ENCODE assay signal across 11 cellular contexts in genomic region chr10:119360181-119360921, GRCh38.
DNase-seq lines count a peak whose midpoint lies in the region; ATAC-seq and TF ChIP-seq lines count a peak whose summit lies in the region.
"Had no signal": no experiment of that assay in that cellular context is flagged by ENCODE, and none has a peak within 500 bp of the region (broad histone marks: within the 10 kb centered on the region; RNA-seq: fewer than 3 reads in every experiment).

No MANE protein-coding gene starts in this region.

- H3K27me3 Mint-ChIP-seq in activated CD4-positive, alpha-beta T cell treated with anti-CD3 and anti-CD28 coated beads, Interleukin-2, amount 10 ng/mL, durations not matched to agents 7 days and 5 days = no peaks in the 10 kb centered on the region
- H3K27me3 Mint-ChIP-seq in endothelial cell (ENCODE audit: unreplicated experiment) = peaks cover 31% of the 10 kb centered on the region

- POLR2A ChIA-PET in activated CD4-positive, alpha-beta T cell treated with anti-CD3 and anti-CD28 coated beads, Interleukin-2, amount 10 ng/mL, durations not matched to agents 7 days and 5 days (lab: Charles Lee) = no interaction called here
- POLR2A ChIA-PET in Panc1 (lab: Charles Lee) = no interaction called here

- BruUV-seq in Panc1 (replicated peaks; lab: Mats Ljungman, UMichigan) = no TSS peak

- H3K36me3 ChIP-seq in Panc1 (ENCODE audit: control insufficient read depth, insufficient read depth, low read length) = no peaks in the 10 kb centered on the region
- H3K36me3 ChIP-seq in gastrocnemius medialis = no peaks in the 10 kb centered on the region
- H3K36me3 ChIP-seq in vagina = no peaks in the 10 kb centered on the region

- peaks cover 34% of the 10 kb centered on the region for H3K36me3 Mint-ChIP-seq in activated CD4-positive, alpha-beta T cell treated with anti-CD3 and anti-CD28 coated beads, Interleukin-2, amount 10 ng/mL, durations not matched to agents 7 days and 5 days (ENCODE audit: low read depth)
- H3K36me3 Mint-ChIP-seq in endothelial cell (ENCODE audit: low read depth, unreplicated experiment) = peaks cover 65% of the 10 kb centered on the region

- TF ChIP-seq POLR2A in gastrocnemius medialis (IDR thresholded peaks at IDR 0.05) (no peak), vagina (IDR thresholded peaks at IDR 0.05) (no peak)

- peaks cover 17% of the 10 kb centered on the region for H3K4me1 Mint-ChIP-seq in activated CD4-positive, alpha-beta T cell treated with anti-CD3 and anti-CD28 coated beads, Interleukin-2, amount 10 ng/mL, durations not matched to agents 7 days and 5 days
- peaks cover 44% of the 10 kb centered on the region for H3K4me1 Mint-ChIP-seq in endothelial cell (ENCODE audit: unreplicated experiment)

- H3K4me3 ChIP-seq in Panc1 (ENCODE audit: low read depth in 2 of 2, low read length in 2 of 2) (no peak overlapping the region), gastrocnemius medialis (no peak overlapping the region), vagina (no peak overlapping the region)
- H3K4me3 ChIP-seq: dorsolateral prefrontal cortex had no signal

- CTCF ChIA-PET in activated CD4-positive, alpha-beta T cell treated with anti-CD3 and anti-CD28 coated beads, Interleukin-2, amount 10 ng/mL, durations not matched to agents 7 days and 5 days (lab: Charles Lee) = interaction anchor here (0.7 to 1.3 kb wide), 2 partner anchors 25 to 428 kb away, joined by 3 to 5 read pairs; no protein-coding TSS in a partner anchor
- CTCF ChIA-PET in Panc1 (lab: Charles Lee) = no interaction called here

- H3K27me3 ChIP-seq in Panc1 (ENCODE audit: control insufficient read depth, insufficient read depth, low read length) (no peaks in the 10 kb centered on the region), gastrocnemius medialis (no peaks in the 10 kb centered on the region), vagina (no peaks in the 10 kb centered on the region)
- H3K27me3 ChIP-seq: dorsolateral prefrontal cortex had no signal

- H3K9me3 Mint-ChIP-seq in activated CD4-positive, alpha-beta T cell treated with anti-CD3 and anti-CD28 coated beads, Interleukin-2, amount 10 ng/mL, durations not matched to agents 7 days and 5 days = peaks cover 14% of the 10 kb centered on the region
- no peaks in the 10 kb centered on the region for H3K9me3 Mint-ChIP-seq in endothelial cell (ENCODE audit: unreplicated experiment)

- TF ChIP-seq CTCF in Panc1 (IDR thresholded peaks at IDR 0.05) (no peak), endothelial cell (IDR thresholded peaks at IDR 0.05; ENCODE audit: unreplicated experiment) (no peak), gastrocnemius medialis (IDR thresholded peaks at IDR 0.05 in 4 of 5, conservative IDR thresholded peaks at IDR 0.05 in 1 of 5) (no peak), vagina (IDR thresholded peaks at IDR 0.05) (no peak), GM20000 (IDR thresholded peaks at IDR 0.05; ENCODE audit: extremely low read depth, missing control alignments) (no peak)

- H3K4me1 ChIP-seq in Panc1 (ENCODE audit: control insufficient read depth, insufficient read depth, low read length) = no peaks in the 10 kb centered on the region; the same call in 1 of the 2 replicates
- H3K4me1 ChIP-seq in gastrocnemius medialis = peaks cover 6 to 17% of the 10 kb centered on the region in 2 donors
- H3K4me1 ChIP-seq in vagina = peaks cover 22% of the 10 kb centered on the region

- no peak for DNase-seq in activated CD4-positive, alpha-beta T cell treated with anti-CD3 and anti-CD28 coated beads, Interleukin-2, amount 10 ng/mL, durations not matched to agents 7 days and 5 days
- DNase-seq in activated CD4-positive, alpha-beta T cell treated with anti-CD3 and anti-CD28 coated beads, Interleukin-2, amount 50 U/mL, for 48 hours = no peak
- DNase-seq in Panc1 (ENCODE audit: low read depth, low spot score) (no peak), endothelial cell (ENCODE audit: low spot score) (no peak), gastrocnemius medialis (no peak), vagina (ENCODE audit: extremely low spot score in 2 of 2) (no peak), GM20000 (ENCODE audit: low spot score) (no peak), NCI-H146 (lab: John Stamatoyannopoulos, UW) (no peak)
- DNase-seq: dorsolateral prefrontal cortex, NCI-H1105 had no signal

- no peak overlapping the region for H3K4me3 Mint-ChIP-seq in activated CD4-positive, alpha-beta T cell treated with anti-CD3 and anti-CD28 coated beads, Interleukin-2, amount 10 ng/mL, durations not matched to agents 7 days and 5 days
- peak overlapping the region; percentile 79 for H3K4me3 Mint-ChIP-seq in endothelial cell (ENCODE audit: unreplicated experiment)

- H3K27ac Mint-ChIP-seq in activated CD4-positive, alpha-beta T cell treated with anti-CD3 and anti-CD28 coated beads, Interleukin-2, amount 10 ng/mL, durations not matched to agents 7 days and 5 days = peak overlapping the region; percentile 41
- H3K27ac Mint-ChIP-seq in endothelial cell (ENCODE audit: unreplicated experiment) = peak overlapping the region; percentile 74

- intact Hi-C loops in Panc1 (cut with micrococcal nuclease; ENCODE audit: unreplicated experiment) = no loop called here
- intact Hi-C loops in gastrocnemius medialis (cut with DNase I; ENCODE audit: low total_unique reads) = no loop called here
- intact Hi-C loops in vagina (cut with DNase I) = no loop called here

- H3K27ac ChIP-seq in Panc1 (ENCODE audit: low read length) = no peak overlapping the region
- H3K27ac ChIP-seq in gastrocnemius medialis = peak overlapping the region; percentile 24 to 56 (median 54)
- no peak overlapping the region for H3K27ac ChIP-seq in vagina
- H3K27ac ChIP-seq: dorsolateral prefrontal cortex, RWPE1 had no signal

- ATAC-seq in Panc1 (peak; percentile 52), gastrocnemius medialis (peak in 1 of 2 donors; percentile 22)

- H3K9me3 ChIP-seq in Panc1 (ENCODE audit: control insufficient read depth, insufficient read depth, low read depth, low read length) = peaks cover 7% of the 10 kb centered on the region; the same call in 1 of the 2 replicates
- H3K9me3 ChIP-seq in gastrocnemius medialis = no peaks in the 10 kb centered on the region
- H3K9me3 ChIP-seq in vagina = no peaks in the 10 kb centered on the region

- in situ Hi-C loops in Panc1 (cut with HindIII; ENCODE audit: low pct_unique_long_range_greater_than_20kb, low sequenced_read_pairs) = no loop called here
- in situ Hi-C loops in gastrocnemius medialis (cut with MboI; ENCODE audit: low sequenced_read_pairs in 4 of 4) = no loop called here

Comparison
In these comparisons a context has a peak if more than half of its experiments do, and no peak if none do; other contexts are left out.
1. H3K27ac ChIP-seq: peak in gastrocnemius medialis (4 of 4); none in Panc1 (single experiment) and vagina (single experiment).